Comparison of ENCODE assay signal across 1 cellular context in the genomic region with DNA sequence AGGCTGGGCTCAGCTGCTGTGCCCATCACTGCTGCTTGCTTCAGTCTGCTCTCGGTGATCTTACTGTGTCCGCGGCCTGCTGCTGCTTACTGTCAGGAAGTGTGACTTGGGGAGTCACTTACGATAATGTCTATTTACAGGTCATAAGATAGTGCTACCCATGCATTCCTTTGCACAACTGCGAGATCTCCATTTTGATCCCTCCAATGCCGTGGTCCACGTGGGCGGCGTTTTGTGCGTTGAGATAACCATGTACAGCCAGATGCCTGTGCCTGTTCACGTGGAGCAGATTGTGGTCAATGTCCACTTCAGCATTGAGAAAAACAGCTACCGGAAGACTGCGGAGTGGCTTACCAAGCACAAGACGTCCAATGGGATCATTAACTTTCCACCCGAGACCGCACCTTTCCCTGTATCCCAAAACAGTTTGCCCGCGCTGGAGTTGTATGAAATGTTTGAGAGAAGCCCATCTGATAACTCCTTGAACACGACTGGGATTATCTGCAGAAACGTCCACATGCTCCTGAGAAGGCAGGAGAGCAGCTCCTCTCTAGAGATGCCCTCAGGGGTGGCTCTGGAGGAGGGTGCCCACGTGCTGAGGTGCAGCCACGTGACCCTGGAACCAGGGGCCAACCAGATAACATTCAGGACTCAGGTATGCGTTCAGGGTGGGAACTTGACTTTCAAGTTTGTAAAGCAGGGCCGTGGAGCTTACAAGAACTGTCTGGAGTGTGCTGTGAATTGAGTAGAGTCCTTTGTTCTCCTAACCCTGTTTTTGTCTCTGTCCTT.
A peak's percentile ranks its signal among the peaks of the same experiment; 100 is the strongest.
TF ChIP-seq lines count a peak whose summit lies in the region.

No MANE protein-coding gene starts in this region.

TF ChIP-seq in K562, 482 proteins besides CTCF, POLR2A, EP300 and RAD21 (continues in another document):
- TF ChIP-seq, protein P1, sequence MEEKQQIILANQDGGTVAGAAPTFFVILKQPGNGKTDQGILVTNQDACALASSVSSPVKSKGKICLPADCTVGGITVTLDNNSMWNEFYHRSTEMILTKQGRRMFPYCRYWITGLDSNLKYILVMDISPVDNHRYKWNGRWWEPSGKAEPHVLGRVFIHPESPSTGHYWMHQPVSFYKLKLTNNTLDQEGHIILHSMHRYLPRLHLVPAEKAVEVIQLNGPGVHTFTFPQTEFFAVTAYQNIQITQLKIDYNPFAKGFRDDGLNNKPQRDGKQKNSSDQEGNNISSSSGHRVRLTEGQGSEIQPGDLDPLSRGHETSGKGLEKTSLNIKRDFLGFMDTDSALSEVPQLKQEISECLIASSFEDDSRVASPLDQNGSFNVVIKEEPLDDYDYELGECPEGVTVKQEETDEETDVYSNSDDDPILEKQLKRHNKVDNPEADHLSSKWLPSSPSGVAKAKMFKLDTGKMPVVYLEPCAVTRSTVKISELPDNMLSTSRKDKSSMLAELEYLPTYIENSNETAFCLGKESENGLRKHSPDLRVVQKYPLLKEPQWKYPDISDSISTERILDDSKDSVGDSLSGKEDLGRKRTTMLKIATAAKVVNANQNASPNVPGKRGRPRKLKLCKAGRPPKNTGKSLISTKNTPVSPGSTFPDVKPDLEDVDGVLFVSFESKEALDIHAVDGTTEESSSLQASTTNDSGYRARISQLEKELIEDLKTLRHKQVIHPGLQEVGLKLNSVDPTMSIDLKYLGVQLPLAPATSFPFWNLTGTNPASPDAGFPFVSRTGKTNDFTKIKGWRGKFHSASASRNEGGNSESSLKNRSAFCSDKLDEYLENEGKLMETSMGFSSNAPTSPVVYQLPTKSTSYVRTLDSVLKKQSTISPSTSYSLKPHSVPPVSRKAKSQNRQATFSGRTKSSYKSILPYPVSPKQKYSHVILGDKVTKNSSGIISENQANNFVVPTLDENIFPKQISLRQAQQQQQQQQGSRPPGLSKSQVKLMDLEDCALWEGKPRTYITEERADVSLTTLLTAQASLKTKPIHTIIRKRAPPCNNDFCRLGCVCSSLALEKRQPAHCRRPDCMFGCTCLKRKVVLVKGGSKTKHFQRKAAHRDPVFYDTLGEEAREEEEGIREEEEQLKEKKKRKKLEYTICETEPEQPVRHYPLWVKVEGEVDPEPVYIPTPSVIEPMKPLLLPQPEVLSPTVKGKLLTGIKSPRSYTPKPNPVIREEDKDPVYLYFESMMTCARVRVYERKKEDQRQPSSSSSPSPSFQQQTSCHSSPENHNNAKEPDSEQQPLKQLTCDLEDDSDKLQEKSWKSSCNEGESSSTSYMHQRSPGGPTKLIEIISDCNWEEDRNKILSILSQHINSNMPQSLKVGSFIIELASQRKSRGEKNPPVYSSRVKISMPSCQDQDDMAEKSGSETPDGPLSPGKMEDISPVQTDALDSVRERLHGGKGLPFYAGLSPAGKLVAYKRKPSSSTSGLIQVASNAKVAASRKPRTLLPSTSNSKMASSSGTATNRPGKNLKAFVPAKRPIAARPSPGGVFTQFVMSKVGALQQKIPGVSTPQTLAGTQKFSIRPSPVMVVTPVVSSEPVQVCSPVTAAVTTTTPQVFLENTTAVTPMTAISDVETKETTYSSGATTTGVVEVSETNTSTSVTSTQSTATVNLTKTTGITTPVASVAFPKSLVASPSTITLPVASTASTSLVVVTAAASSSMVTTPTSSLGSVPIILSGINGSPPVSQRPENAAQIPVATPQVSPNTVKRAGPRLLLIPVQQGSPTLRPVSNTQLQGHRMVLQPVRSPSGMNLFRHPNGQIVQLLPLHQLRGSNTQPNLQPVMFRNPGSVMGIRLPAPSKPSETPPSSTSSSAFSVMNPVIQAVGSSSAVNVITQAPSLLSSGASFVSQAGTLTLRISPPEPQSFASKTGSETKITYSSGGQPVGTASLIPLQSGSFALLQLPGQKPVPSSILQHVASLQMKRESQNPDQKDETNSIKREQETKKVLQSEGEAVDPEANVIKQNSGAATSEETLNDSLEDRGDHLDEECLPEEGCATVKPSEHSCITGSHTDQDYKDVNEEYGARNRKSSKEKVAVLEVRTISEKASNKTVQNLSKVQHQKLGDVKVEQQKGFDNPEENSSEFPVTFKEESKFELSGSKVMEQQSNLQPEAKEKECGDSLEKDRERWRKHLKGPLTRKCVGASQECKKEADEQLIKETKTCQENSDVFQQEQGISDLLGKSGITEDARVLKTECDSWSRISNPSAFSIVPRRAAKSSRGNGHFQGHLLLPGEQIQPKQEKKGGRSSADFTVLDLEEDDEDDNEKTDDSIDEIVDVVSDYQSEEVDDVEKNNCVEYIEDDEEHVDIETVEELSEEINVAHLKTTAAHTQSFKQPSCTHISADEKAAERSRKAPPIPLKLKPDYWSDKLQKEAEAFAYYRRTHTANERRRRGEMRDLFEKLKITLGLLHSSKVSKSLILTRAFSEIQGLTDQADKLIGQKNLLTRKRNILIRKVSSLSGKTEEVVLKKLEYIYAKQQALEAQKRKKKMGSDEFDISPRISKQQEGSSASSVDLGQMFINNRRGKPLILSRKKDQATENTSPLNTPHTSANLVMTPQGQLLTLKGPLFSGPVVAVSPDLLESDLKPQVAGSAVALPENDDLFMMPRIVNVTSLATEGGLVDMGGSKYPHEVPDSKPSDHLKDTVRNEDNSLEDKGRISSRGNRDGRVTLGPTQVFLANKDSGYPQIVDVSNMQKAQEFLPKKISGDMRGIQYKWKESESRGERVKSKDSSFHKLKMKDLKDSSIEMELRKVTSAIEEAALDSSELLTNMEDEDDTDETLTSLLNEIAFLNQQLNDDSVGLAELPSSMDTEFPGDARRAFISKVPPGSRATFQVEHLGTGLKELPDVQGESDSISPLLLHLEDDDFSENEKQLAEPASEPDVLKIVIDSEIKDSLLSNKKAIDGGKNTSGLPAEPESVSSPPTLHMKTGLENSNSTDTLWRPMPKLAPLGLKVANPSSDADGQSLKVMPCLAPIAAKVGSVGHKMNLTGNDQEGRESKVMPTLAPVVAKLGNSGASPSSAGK (IDR thresholded peaks at IDR 0.05): 0 out of 2 replicates have a peak, but pooled peaks have one; percentile 14
- TF ChIP-seq TCF3 (CRISPR knock-in tag; IDR thresholded peaks at IDR 0.05) (peak; percentile 70), ZFX (CRISPR knock-in tag; IDR thresholded peaks at IDR 0.05) (no peak), JUND (IDR thresholded peaks at IDR 0.05; ENCODE audit: borderline replicate concordance, low read depth, low read length) (no peak), JUND (tag; IDR thresholded peaks at IDR 0.05; ENCODE audit: borderline replicate concordance, low read depth, low read length) (no peak), CBX2 (IDR thresholded peaks at IDR 0.05; ENCODE audit: insufficient read depth, low read length, poor library complexity, severe bottlenecking) (no peak), TAF1 (IDR thresholded peaks at IDR 0.05; ENCODE audit: control insufficient read depth, extremely low read depth, insufficient read depth, low read length, severe bottlenecking) (no peak), GATAD2A (IDR thresholded peaks at IDR 0.05) (no peak), KLF13 (tag; IDR thresholded peaks at IDR 0.05; ENCODE audit: borderline replicate concordance, low read depth) (no peak), COPS2 (conservative IDR thresholded peaks at IDR 0.05) (no peak), GTF2E2 (tag; IDR thresholded peaks at IDR 0.05) (no peak), SMC3 (conservative IDR thresholded peaks at IDR 0.05; ENCODE audit: insufficient read depth, low read depth, low read length) (no peak), SMAD3 (CRISPR knock-in tag; conservative IDR thresholded peaks at IDR 0.05) (no peak), ZNF263 (CRISPR knock-in tag; IDR thresholded peaks at IDR 0.05; ENCODE audit: borderline replicate concordance) (no peak), MCM5 (IDR thresholded peaks at IDR 0.05; ENCODE audit: low read depth) (no peak), ELF4 (CRISPR knock-in tag; IDR thresholded peaks at IDR 0.05) (no peak), FOSL1 (tag; conservative IDR thresholded peaks at IDR 0.05) (0 out of 2 replicates have a peak, but pooled peaks have one; percentile 13), CXXC5 (CRISPR knock-in tag; IDR thresholded peaks at IDR 0.05) (peak; percentile 40; the same call in 1 of the 2 replicates), POLR3A (IDR thresholded peaks at IDR 0.05; ENCODE audit: borderline replicate concordance, extremely low read depth, insufficient read depth, insufficient read length) (no peak)
- TF ChIP-seq, protein P2, sequence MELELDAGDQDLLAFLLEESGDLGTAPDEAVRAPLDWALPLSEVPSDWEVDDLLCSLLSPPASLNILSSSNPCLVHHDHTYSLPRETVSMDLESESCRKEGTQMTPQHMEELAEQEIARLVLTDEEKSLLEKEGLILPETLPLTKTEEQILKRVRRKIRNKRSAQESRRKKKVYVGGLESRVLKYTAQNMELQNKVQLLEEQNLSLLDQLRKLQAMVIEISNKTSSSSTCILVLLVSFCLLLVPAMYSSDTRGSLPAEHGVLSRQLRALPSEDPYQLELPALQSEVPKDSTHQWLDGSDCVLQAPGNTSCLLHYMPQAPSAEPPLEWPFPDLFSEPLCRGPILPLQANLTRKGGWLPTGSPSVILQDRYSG (tag; conservative IDR thresholded peaks at IDR 0.05; ENCODE audit: low read depth): no peak
- TF ChIP-seq, protein P3, sequence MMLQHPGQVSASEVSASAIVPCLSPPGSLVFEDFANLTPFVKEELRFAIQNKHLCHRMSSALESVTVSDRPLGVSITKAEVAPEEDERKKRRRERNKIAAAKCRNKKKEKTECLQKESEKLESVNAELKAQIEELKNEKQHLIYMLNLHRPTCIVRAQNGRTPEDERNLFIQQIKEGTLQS (IDR thresholded peaks at IDR 0.05): no peak
- TF ChIP-seq, protein P3 (CRISPR knock-in tag; conservative IDR thresholded peaks at IDR 0.05): no peak
- TF ChIP-seq, protein P4, sequence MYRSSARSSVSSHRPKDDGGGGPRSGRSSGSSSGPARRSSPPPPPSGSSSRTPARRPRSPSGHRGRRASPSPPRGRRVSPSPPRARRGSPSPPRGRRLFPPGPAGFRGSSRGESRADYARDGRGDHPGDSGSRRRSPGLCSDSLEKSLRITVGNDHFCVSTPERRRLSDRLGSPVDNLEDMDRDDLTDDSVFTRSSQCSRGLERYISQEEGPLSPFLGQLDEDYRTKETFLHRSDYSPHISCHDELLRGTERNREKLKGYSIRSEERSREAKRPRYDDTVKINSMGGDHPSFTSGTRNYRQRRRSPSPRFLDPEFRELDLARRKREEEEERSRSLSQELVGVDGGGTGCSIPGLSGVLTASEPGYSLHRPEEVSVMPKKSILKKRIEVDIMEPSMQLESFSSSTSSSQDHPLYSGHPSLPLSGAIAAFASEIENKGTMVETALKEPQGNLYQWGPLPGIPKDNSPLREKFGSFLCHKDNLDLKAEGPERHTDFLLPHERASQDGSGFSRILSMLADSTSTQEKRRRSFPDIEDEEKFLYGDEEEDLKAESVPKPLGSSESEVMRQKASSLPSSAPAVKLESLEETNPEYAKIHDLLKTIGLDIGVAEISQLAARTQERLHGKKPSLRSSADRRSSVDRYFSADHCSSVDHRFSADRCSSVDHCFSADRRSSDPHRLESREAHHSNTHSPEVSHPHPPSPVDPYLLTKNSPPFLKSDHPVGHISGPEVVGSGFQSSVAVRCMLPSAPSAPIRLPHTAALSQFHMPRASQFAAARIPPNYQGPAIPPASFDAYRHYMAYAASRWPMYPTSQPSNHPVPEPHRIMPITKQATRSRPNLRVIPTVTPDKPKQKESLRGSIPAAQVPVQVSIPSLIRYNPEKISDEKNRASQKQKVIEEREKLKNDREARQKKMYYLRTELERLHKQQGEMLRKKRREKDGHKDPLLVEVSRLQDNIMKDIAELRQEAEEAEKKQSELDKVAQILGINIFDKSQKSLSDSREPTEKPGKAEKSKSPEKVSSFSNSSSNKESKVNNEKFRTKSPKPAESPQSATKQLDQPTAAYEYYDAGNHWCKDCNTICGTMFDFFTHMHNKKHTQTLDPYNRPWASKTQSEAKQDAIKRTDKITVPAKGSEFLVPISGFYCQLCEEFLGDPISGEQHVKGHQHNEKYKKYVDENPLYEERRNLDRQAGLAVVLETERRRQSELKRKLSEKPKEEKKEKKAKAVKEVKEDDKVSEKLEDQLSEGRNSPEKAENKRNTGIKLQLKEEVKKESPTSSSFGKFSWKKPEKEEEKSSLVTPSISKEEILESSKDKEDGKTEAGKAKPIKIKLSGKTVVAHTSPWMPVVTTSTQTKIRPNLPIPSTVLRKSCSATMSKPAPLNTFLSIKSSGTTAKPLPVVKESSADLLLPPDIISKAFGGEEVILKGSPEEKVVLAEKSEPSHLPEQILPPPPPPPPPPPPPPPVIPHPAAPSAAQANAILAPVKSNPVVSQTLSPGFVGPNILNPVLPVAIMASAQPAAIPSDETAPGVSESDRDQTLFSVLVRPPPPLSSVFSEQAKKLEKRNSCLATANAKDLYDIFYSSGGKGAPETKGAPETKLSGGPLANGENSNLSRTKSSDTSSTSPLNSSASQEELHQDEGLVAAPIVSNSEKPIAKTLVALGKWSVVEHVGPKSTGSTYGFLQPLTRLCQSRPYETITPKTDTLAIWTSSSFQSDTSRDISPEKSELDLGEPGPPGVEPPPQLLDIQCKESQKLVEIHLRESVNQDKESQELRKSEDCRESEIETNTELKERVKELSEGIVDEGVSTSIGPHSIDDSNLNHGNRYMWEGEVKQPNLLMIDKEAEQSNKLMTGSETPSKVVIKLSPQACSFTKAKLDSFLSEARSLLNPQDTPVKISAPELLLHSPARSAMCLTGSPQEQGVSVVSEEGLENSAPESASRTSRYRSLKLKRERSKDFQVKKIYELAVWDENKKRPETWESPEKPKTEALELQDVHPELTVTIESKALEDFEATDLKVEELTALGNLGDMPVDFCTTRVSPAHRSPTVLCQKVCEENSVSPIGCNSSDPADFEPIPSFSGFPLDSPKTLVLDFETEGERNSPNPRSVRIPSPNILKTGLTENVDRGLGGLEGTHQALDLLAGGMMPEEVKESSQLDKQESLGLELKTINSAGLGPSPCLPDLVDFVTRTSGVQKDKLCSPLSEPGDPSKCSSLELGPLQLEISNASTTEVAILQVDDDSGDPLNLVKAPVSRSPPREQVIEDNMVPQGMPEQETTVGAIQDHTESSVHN (IDR thresholded peaks at IDR 0.05; ENCODE audit: borderline replicate concordance in 1 of 2, low read depth in 1 of 2): no peak
- TF ChIP-seq, protein P5, sequence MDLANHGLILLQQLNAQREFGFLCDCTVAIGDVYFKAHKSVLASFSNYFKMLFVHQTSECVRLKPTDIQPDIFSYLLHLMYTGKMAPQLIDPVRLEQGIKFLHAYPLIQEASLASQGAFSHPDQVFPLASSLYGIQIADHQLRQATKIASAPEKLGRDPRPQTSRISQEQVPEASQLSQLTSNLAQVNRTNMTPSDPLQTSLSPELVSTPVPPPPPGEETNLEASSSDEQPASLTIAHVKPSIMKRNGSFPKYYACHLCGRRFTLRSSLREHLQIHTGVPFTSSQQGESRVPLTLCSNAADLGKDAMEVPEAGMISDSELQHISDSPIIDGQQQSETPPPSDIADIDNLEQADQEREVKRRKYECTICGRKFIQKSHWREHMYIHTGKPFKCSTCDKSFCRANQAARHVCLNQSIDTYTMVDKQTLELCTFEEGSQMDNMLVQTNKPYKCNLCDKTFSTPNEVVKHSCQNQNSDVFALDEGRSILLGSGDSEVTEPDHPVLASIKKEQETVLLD (IDR thresholded peaks at IDR 0.05): no peak
- TF ChIP-seq, protein P6, sequence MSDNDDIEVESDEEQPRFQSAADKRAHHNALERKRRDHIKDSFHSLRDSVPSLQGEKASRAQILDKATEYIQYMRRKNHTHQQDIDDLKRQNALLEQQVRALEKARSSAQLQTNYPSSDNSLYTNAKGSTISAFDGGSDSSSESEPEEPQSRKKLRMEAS (CRISPR knock-in tag; IDR thresholded peaks at IDR 0.05): peak; percentile 65
